Comparison of ENCODE assay signal across 10 cellular contexts in the genomic region with DNA sequence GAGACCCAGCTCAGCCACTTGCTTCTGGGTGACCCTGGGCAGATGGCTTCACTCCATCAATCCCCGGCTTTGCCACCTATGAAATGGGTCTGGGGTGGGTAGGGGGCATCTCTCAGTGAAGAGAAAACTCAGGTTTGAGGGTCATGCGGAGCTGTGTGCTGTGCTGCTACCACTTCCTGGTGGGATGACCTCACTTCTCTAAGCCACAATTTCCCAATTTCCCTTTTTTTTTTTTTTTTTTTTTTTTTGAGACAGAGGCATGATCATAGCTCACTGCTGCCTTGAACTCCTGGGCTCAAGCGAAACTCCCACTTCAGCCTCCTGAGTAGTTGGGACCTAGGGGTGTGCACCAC. TPM values are rescaled to one million over a fixed set of nuclear protein-coding genes. Genes with fewer than 3 reads are reported as not detected.
A peak's percentile ranks its signal among the peaks of the same experiment; 100 is the strongest.
DNase-seq lines count a peak whose midpoint lies in the region; TF ChIP-seq lines count a peak whose summit lies in the region.
"Had no signal": no experiment of that assay in that cellular context is flagged by ENCODE, and none has a peak within 500 bp of the region (broad histone marks: within the 10 kb centered on the region; RNA-seq: fewer than 3 reads in every experiment).

No MANE protein-coding gene starts in this region.

- no peaks in the 10 kb centered on the region for H3K9me3 ChIP-seq in MM.1S (replicated peaks; ENCODE audit: insufficient read depth, low read length)
- no peaks in the 10 kb centered on the region for H3K9me3 ChIP-seq in breast epithelium
- no peaks in the 10 kb centered on the region for H3K9me3 ChIP-seq in mucosa of rectum (ENCODE audit: control insufficient read depth in 2 of 2, low read length in 2 of 2)
- H3K9me3 ChIP-seq in CD4-positive, alpha-beta memory T cell (ENCODE audit: control insufficient read depth in 1 of 2, low read length in 2 of 2), result no peaks in the 10 kb centered on the region
- H3K9me3 ChIP-seq in endodermal cell (ENCODE audit: control insufficient read depth, low read length), result no peaks in the 10 kb centered on the region

- H3K4me3 Mint-ChIP-seq in CD4-positive, alpha-beta memory T cell, result no peak overlapping the region
- H3K4me3 Mint-ChIP-seq in endodermal cell, result no peak overlapping the region

- H3K9me2 ChIP-seq in MM.1S (replicated peaks; ENCODE audit: insufficient read depth, low read length), result no peaks in the 10 kb centered on the region

- no peaks in the 10 kb centered on the region for H3K9me3 Mint-ChIP-seq in CD4-positive, alpha-beta memory T cell
- H3K9me3 Mint-ChIP-seq in endodermal cell, result no peaks in the 10 kb centered on the region

- H3K4me1 Mint-ChIP-seq in CD4-positive, alpha-beta memory T cell, result peaks cover 12 to 24% (median 18%) of the 10 kb centered on the region in 4 donors
- peaks cover 24% of the 10 kb centered on the region for H3K4me1 Mint-ChIP-seq in endodermal cell

- TF ChIP-seq CTCF in MM.1S (IDR thresholded peaks at IDR 0.05; ENCODE audit: low read length) (no peak), breast epithelium (IDR thresholded peaks at IDR 0.05) (no peak), endodermal cell (conservative IDR thresholded peaks at IDR 0.05) (no peak)

- H3K4me1 ChIP-seq in MM.1S (ENCODE audit: low read length) (peaks cover 16% of the 10 kb centered on the region), breast epithelium (no peaks in the 10 kb centered on the region), mucosa of rectum (ENCODE audit: control insufficient read depth in 2 of 2, insufficient read depth in 2 of 2, low read length in 2 of 2) (peaks cover 13 to 35% of the 10 kb centered on the region in 2 donors), endodermal cell (ENCODE audit: control insufficient read depth, insufficient read depth, low read length) (no peaks in the 10 kb centered on the region)
- peaks cover 5% of the 10 kb centered on the region for H3K4me1 ChIP-seq in CD4-positive, alpha-beta memory T cell (ENCODE audit: insufficient read depth, low read length)

- peak overlapping the region; percentile 96 for H2AFZ ChIP-seq in MM.1S (ENCODE audit: low read length)

- peaks cover 4% of the 10 kb centered on the region; the same call in 1 of the 2 replicates for H3F3A ChIP-seq in MM.1S (ENCODE audit: insufficient read depth, low read length)

- H3K9ac ChIP-seq in MM.1S (ENCODE audit: low read length), result peak overlapping the region; percentile 65; the same call in 1 of the 2 replicates
- peak overlapping the region; percentile 72 to 90 for H3K9ac ChIP-seq in mucosa of rectum (ENCODE audit: low read depth in 1 of 2, low read length in 2 of 2)
- H3K9ac ChIP-seq in endodermal cell (ENCODE audit: extremely low read depth, low read length, poor library complexity, severe bottlenecking), result no peak overlapping the region

- POLR2A ChIA-PET in CD4-positive, alpha-beta memory T cell (lab: Charles Lee; ENCODE audit: partially characterized antibody), result no interaction called here

- TF ChIP-seq POLR2A in breast epithelium (IDR thresholded peaks at IDR 0.05), result no peak

- H3K4me2 ChIP-seq in MM.1S (ENCODE audit: low read depth, low read length), result peak overlapping the region; percentile 94; the same call in 1 of the 2 replicates

- H3K27ac ChIP-seq in MM.1S (ENCODE audit: low read length), result peak overlapping the region; percentile 57; the same call in 1 of the 2 replicates
- H3K27ac ChIP-seq in breast epithelium, result peak overlapping the region; percentile 74 to 84
- peak overlapping the region; percentile 90 to 98 for H3K27ac ChIP-seq in mucosa of rectum (ENCODE audit: low read depth in 2 of 2, low read length in 2 of 2)
- no peak overlapping the region for H3K27ac ChIP-seq in CD4-positive, alpha-beta memory T cell (ENCODE audit: low read depth, low read length)
- no peak overlapping the region for H3K27ac ChIP-seq in endodermal cell (ENCODE audit: low read depth, low read length)

- H4K20me1 ChIP-seq in MM.1S (ENCODE audit: insufficient read depth, low read length), result no peaks in the 10 kb centered on the region

- H3K27me3 ChIP-seq in MM.1S (replicated peaks; ENCODE audit: insufficient read depth, low read length) (peaks cover 14% of the 10 kb centered on the region), breast epithelium (no peaks in the 10 kb centered on the region), mucosa of rectum (ENCODE audit: control insufficient read depth in 2 of 2, insufficient read depth in 2 of 2, low read length in 2 of 2) (no peaks in the 10 kb centered on the region), endodermal cell (ENCODE audit: control insufficient read depth, insufficient read depth, low read length, poor library complexity, severe bottlenecking) (no peaks in the 10 kb centered on the region)
- no peaks in the 10 kb centered on the region for H3K27me3 ChIP-seq in CD4-positive, alpha-beta memory T cell (ENCODE audit: insufficient read depth, low read length)

- H3K27ac Mint-ChIP-seq in CD4-positive, alpha-beta memory T cell, result peak overlapping the region in 1 of 7 donors; percentile 24
- no peak overlapping the region for H3K27ac Mint-ChIP-seq in endodermal cell

- no peak overlapping the region for H3K4me3 ChIP-seq in MM.1S (ENCODE audit: low read length)
- no peak overlapping the region for H3K4me3 ChIP-seq in breast epithelium
- peak overlapping the region; percentile 27 to 50 for H3K4me3 ChIP-seq in mucosa of rectum (ENCODE audit: low read length in 2 of 2)
- H3K4me3 ChIP-seq in CD4-positive, alpha-beta memory T cell (ENCODE audit: low read length in 2 of 2), result no peak overlapping the region
- no peak overlapping the region for H3K4me3 ChIP-seq in endodermal cell (ENCODE audit: low read length)

- intact Hi-C loops in breast epithelium (cut with DNase I; ENCODE audit: low total_unique reads), result no loop called here
- intact Hi-C loops in CD4-positive, alpha-beta memory T cell (cut with micrococcal nuclease), result no loop called here

- H3K79me2 ChIP-seq in MM.1S (ENCODE audit: low read length), result no peaks in the 10 kb centered on the region

- 94% methylated on average over 3 of the region's 3 CpGs; no CpG with 5 or more reads in 1 of the 2 experiments for WGBS in endodermal cell (ENCODE audit: insufficient coverage in 1 of 2, insufficient read length in 1 of 2), 2 experiments

- no peaks in the 10 kb centered on the region for H3K27me3 Mint-ChIP-seq in CD4-positive, alpha-beta memory T cell
- H3K27me3 Mint-ChIP-seq in endodermal cell (ENCODE audit: insufficient read depth), result peaks cover 48% of the 10 kb centered on the region

- DNase-seq in AML-193 (lab: John Stamatoyannopoulos, UW), result peak; percentile 54 to 64
- DNase-seq in MM.1S, result no peak
- no peak for DNase-seq in breast epithelium (ENCODE audit: low spot score in 2 of 2)
- no peak for DNase-seq in CD4-positive, alpha-beta memory T cell
- no peak for DNase-seq in endodermal cell
- no peak for DNase-seq in cortex of kidney (lab: John Stamatoyannopoulos, UW)
- no peak for DNase-seq in stimulated activated CD4-positive, alpha-beta T cell treated with anti-CD3 and anti-CD28 coated beads, Interleukin-2, amount 100 ng/mL, for 48 hours
- DNase-seq: caudate nucleus, NCI-H2081 treated with DMSO at 0.1 percent for 48 hours had no signal

- H3K36me3 ChIP-seq in MM.1S (replicated peaks; ENCODE audit: insufficient read depth, low read length) (no peaks in the 10 kb centered on the region), breast epithelium (no peaks in the 10 kb centered on the region), mucosa of rectum (ENCODE audit: control insufficient read depth in 2 of 2, insufficient read depth in 2 of 2, low read length in 2 of 2) (no peaks in the 10 kb centered on the region), endodermal cell (ENCODE audit: control insufficient read depth, insufficient read depth, low read length) (no peaks in the 10 kb centered on the region)
- no peaks in the 10 kb centered on the region for H3K36me3 ChIP-seq in CD4-positive, alpha-beta memory T cell (ENCODE audit: insufficient read depth, low read length)

- H3K36me3 Mint-ChIP-seq in CD4-positive, alpha-beta memory T cell, result no peaks in the 10 kb centered on the region
- no peaks in the 10 kb centered on the region for H3K36me3 Mint-ChIP-seq in endodermal cell (ENCODE audit: low read depth)

- CTCF ChIA-PET in CD4-positive, alpha-beta memory T cell (lab: Charles Lee; ENCODE audit: partially characterized antibody), result no interaction called here

RNA-seq across cellular contexts. Expression of gene PLAUR, which starts 4.6 kb away (rescaled TPM):
- total RNA-seq in breast epithelium (10 to 100 TPM; 13.3 to 61.0 (median 21.3) TPM), endodermal cell (10 to 100 TPM; 14.7 to 21.5 TPM)
- total RNA-seq in CD4-positive, alpha-beta memory T cell, result 1 to 10 TPM; 8.6 to 9.4 TPM
- 1 to 10 TPM; 6.3 to 6.6 TPM for polyA plus RNA-seq in CD4-positive, alpha-beta memory T cell
- polyA plus RNA-seq in endodermal cell (2013, experiment 1 of 2), result 20.1 TPM
- polyA plus RNA-seq in endodermal cell (2013, experiment 2 of 2), result 17.1 TPM

RNA-seq across cellular contexts. Expression of gene CADM4, which starts 35.0 kb away (rescaled TPM):
- total RNA-seq in breast epithelium (10 to 100 TPM in 2 of 3 donors, 1 to 10 TPM in 1; 2.1 to 20.8 (median 18.0) TPM), endodermal cell (10 to 100 TPM in 1 of 2 donors, 1 to 10 TPM in 1; 9.3 to 19.9 TPM)
- under 1 TPM; 0.33 to 0.49 TPM for total RNA-seq in CD4-positive, alpha-beta memory T cell
- under 1 TPM in 1 of 2 donors, not detected in 1; 0.18 TPM for polyA plus RNA-seq in CD4-positive, alpha-beta memory T cell
- polyA plus RNA-seq in endodermal cell (2013, experiment 1 of 2), result 68.9 TPM
- 58.7 TPM for polyA plus RNA-seq in endodermal cell (2013, experiment 2 of 2)

RNA-seq across cellular contexts. Expression of gene IRGC, which starts 41.3 kb away (rescaled TPM):
- total RNA-seq in breast epithelium, result not detected
- not detected for total RNA-seq in CD4-positive, alpha-beta memory T cell
- not detected for polyA plus RNA-seq in CD4-positive, alpha-beta memory T cell
- not detected for total RNA-seq in endodermal cell
- polyA plus RNA-seq in endodermal cell (2013, experiment 1 of 2), result not detected
- polyA plus RNA-seq in endodermal cell (2013, experiment 2 of 2), result not detected

RNA-seq across cellular contexts. Expression of gene ZNF428, which starts 55.2 kb away (rescaled TPM):
- total RNA-seq in breast epithelium, result 10 to 100 TPM; 24.7 to 31.1 (median 28.2) TPM
- total RNA-seq in CD4-positive, alpha-beta memory T cell, result 10 to 100 TPM; 27.7 to 28.2 TPM
- polyA plus RNA-seq in CD4-positive, alpha-beta memory T cell, result 10 to 100 TPM; 13.9 to 19.9 TPM
- 10 to 100 TPM; 44.3 to 46.8 TPM for total RNA-seq in endodermal cell
- polyA plus RNA-seq in endodermal cell (2013, experiment 1 of 2), result 71.4 TPM
- 66.6 TPM for polyA plus RNA-seq in endodermal cell (2013, experiment 2 of 2)

Comparison
In these comparisons a context has a peak if more than half of its experiments do, and no peak if none do; other contexts are left out.
1. DNase-seq: peak in AML-193 (2 of 2); none in MM.1S (single experiment), breast epithelium (0 of 2), CD4-positive, alpha-beta memory T cell (0 of 5), endodermal cell (single experiment), cortex of kidney (single experiment) and stimulated activated CD4-positive, alpha-beta T cell treated with anti-CD3 and anti-CD28 coated beads, Interleukin-2, amount 100 ng/mL, for 48 hours (0 of 2).
2. H3K27ac ChIP-seq: peak in MM.1S (single experiment), breast epithelium (2 of 2) and mucosa of rectum (2 of 2); none in CD4-positive, alpha-beta memory T cell (single experiment) and endodermal cell (single experiment).
3. H3K4me3 ChIP-seq: peak in mucosa of rectum (2 of 2); none in MM.1S (single experiment), breast epithelium (0 of 3), CD4-positive, alpha-beta memory T cell (0 of 2) and endodermal cell (single experiment).